8 cellular contexts compared by ENCODE assay signal in the genomic region with DNA sequence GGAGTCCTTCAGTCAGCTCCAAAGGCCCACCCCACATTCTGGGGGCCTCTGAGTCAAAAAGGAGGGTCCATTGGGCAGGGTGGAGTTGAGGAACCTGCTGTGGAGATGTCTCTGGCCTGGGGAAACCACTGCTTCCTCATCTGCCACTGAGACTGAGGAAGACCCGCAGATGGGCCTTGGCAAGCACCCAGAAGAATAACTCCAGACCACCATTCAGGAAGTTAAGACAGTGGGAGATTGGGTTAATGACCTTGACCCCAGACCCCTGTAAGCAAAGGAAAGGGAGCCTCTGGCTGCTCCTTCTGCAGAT. TPM values are rescaled to one million over a fixed set of nuclear protein-coding genes. Genes with fewer than 3 reads are reported as not detected.
DNase-seq lines count a peak whose midpoint lies in the region; ATAC-seq lines count a peak whose summit lies in the region.

No MANE protein-coding gene starts in this region.

- no peaks in the 10 kb centered on the region for H3K27me3 ChIP-seq in CD4-positive, alpha-beta memory T cell (ENCODE audit: insufficient read depth, low read length)

- no peaks in the 10 kb centered on the region for H3K9me3 Mint-ChIP-seq in CD4-positive, alpha-beta memory T cell
- H3K9me3 Mint-ChIP-seq in IgD-negative memory B cell, result no peaks in the 10 kb centered on the region
- H3K9me3 Mint-ChIP-seq in activated CD4-positive, alpha-beta memory T cell treated with anti-CD3 and anti-CD28 coated beads for 36 hours, result no peaks in the 10 kb centered on the region
- no peaks in the 10 kb centered on the region for H3K9me3 Mint-ChIP-seq in naive B cell

- H3K27ac ChIP-seq in CD4-positive, alpha-beta memory T cell (ENCODE audit: low read depth, low read length), result peak overlapping the region; percentile 3

- peaks cover 0 to 2% of the 10 kb centered on the region in 2 donors for H3K27me3 Mint-ChIP-seq in CD4-positive, alpha-beta memory T cell
- H3K27me3 Mint-ChIP-seq in IgD-negative memory B cell (peaks cover 21% of the 10 kb centered on the region), naive B cell (peaks cover 5 to 55% (median 16%) of the 10 kb centered on the region in 3 donors)
- H3K27me3 Mint-ChIP-seq in activated CD4-positive, alpha-beta memory T cell treated with anti-CD3 and anti-CD28 coated beads for 36 hours, result no peaks in the 10 kb centered on the region

- peak overlapping the region in 3 of 7 donors; percentile 35 to 79 (median 52) for H3K27ac Mint-ChIP-seq in CD4-positive, alpha-beta memory T cell
- H3K27ac Mint-ChIP-seq in IgD-negative memory B cell (peak overlapping the region in 1 of 3 donors; percentile 15), naive B cell (peak overlapping the region in 3 of 6 donors; percentile 21 to 53 (median 42))
- H3K27ac Mint-ChIP-seq in activated CD4-positive, alpha-beta memory T cell treated with anti-CD3 and anti-CD28 coated beads for 36 hours, result no peak overlapping the region

- POLR2A ChIA-PET in CD4-positive, alpha-beta memory T cell (lab: Charles Lee; ENCODE audit: partially characterized antibody), result interaction anchor here (1.8 kb wide), 1 partner anchor 20 kb away, joined by 5 read pairs; the partner anchor contains the start of genes RIBC1 and SMC1A
- POLR2A ChIA-PET in activated CD4-positive, alpha-beta memory T cell treated with anti-CD3 and anti-CD28 coated beads for 36 hours (lab: Charles Lee), result no interaction called here

- ATAC-seq in naive B cell (ENCODE audit: low read depth in 2 of 2) (peak in 1 of 2 donors; percentile 22), HG02571 (IDR thresholded peaks at IDR 0.05; ENCODE audit: unreplicated experiment) (no peak), HG03280 (IDR thresholded peaks at IDR 0.05; ENCODE audit: unreplicated experiment) (no peak)

- no peaks in the 10 kb centered on the region for H3K4me1 ChIP-seq in CD4-positive, alpha-beta memory T cell (ENCODE audit: insufficient read depth, low read length)

- DNase-seq in CD4-positive, alpha-beta memory T cell, result no peak
- DNase-seq in activated CD4-positive, alpha-beta memory T cell treated with anti-CD3 and anti-CD28 coated beads for 36 hours, result no peak
- DNase-seq in naive B cell, result no peak
- no peak for DNase-seq in SHP77 (lab: John Stamatoyannopoulos, UW)
- no peak for DNase-seq in NCI-H345 treated with DMSO at 0.1 percent for 48 hours (lab: John Stamatoyannopoulos, UW; ENCODE audit: unreplicated experiment)

- intact Hi-C loops in CD4-positive, alpha-beta memory T cell (cut with micrococcal nuclease), result no loop called here
- intact Hi-C loops in activated CD4-positive, alpha-beta memory T cell treated with anti-CD3 and anti-CD28 coated beads for 36 hours (cut with micrococcal nuclease), result no loop called here

- H3K4me3 ChIP-seq in CD4-positive, alpha-beta memory T cell (ENCODE audit: low read length in 2 of 2), result peak overlapping the region in 1 of 2 donors; percentile 59

- CTCF ChIA-PET in CD4-positive, alpha-beta memory T cell (lab: Charles Lee; ENCODE audit: partially characterized antibody), result interaction anchor here (0.6 kb wide), 1 partner anchor 125 kb away, joined by 3 read pairs; no protein-coding TSS in a partner anchor
- CTCF ChIA-PET in activated CD4-positive, alpha-beta memory T cell treated with anti-CD3 and anti-CD28 coated beads for 36 hours (lab: Charles Lee), result interaction anchor here (1.1 to 1.3 kb wide), 2 partner anchors 124 to 129 kb away, joined by 4 read pairs; no protein-coding TSS in a partner anchor

- H3K9me3 ChIP-seq in CD4-positive, alpha-beta memory T cell (ENCODE audit: control insufficient read depth in 1 of 2, low read length in 2 of 2), result no peaks in the 10 kb centered on the region

- H3K4me1 Mint-ChIP-seq in CD4-positive, alpha-beta memory T cell, result peaks cover 3 to 18% (median 4%) of the 10 kb centered on the region in 4 donors
- H3K4me1 Mint-ChIP-seq in IgD-negative memory B cell (peaks cover 4 to 16% (median 8%) of the 10 kb centered on the region in 3 donors), naive B cell (peaks cover 0 to 13% (median 13%) of the 10 kb centered on the region in 3 donors)
- peaks cover 19% of the 10 kb centered on the region for H3K4me1 Mint-ChIP-seq in activated CD4-positive, alpha-beta memory T cell treated with anti-CD3 and anti-CD28 coated beads for 36 hours (ENCODE audit: low read depth)

- no peaks in the 10 kb centered on the region for H3K36me3 Mint-ChIP-seq in CD4-positive, alpha-beta memory T cell
- no peaks in the 10 kb centered on the region for H3K36me3 Mint-ChIP-seq in IgD-negative memory B cell
- H3K36me3 Mint-ChIP-seq in activated CD4-positive, alpha-beta memory T cell treated with anti-CD3 and anti-CD28 coated beads for 36 hours, result no peaks in the 10 kb centered on the region
- H3K36me3 Mint-ChIP-seq in naive B cell, result no peaks in the 10 kb centered on the region

- peak overlapping the region in 6 of 8 donors; percentile 17 to 89 (median 84) for H3K4me3 Mint-ChIP-seq in CD4-positive, alpha-beta memory T cell
- H3K4me3 Mint-ChIP-seq in IgD-negative memory B cell (peak overlapping the region in 3 of 4 donors; percentile 71 to 93 (median 79)), naive B cell (peak overlapping the region; percentile 30 to 92 (median 76))
- H3K4me3 Mint-ChIP-seq in activated CD4-positive, alpha-beta memory T cell treated with anti-CD3 and anti-CD28 coated beads for 36 hours, result peak overlapping the region; percentile 80

- H3K36me3 ChIP-seq in CD4-positive, alpha-beta memory T cell (ENCODE audit: insufficient read depth, low read length), result no peaks in the 10 kb centered on the region

RNA-seq across cellular contexts. Expression of gene HSD17B10, which starts 8.1 kb away (rescaled TPM):
- total RNA-seq in CD4-positive, alpha-beta memory T cell, result 10 to 100 TPM; 32.6 to 32.8 TPM
- polyA plus RNA-seq in CD4-positive, alpha-beta memory T cell, result 100 to 1,000 TPM; 127 to 128 TPM
- polyA plus RNA-seq in IgD-negative memory B cell (133 TPM), naive B cell (ENCODE audit: low read depth in 6 of 6) (100 to 1,000 TPM in 5 of 6 donors, 10 to 100 TPM in 1; 96.9 to 181 (median 116) TPM)
- total RNA-seq in activated CD4-positive, alpha-beta memory T cell treated with anti-CD3 and anti-CD28 coated beads for 36 hours, result 10 to 100 TPM; 75.5 to 80.5 TPM

RNA-seq across cellular contexts. Expression of gene RIBC1, which starts 19.6 kb away (rescaled TPM):
- 1 to 10 TPM; 1.2 to 1.7 TPM for total RNA-seq in CD4-positive, alpha-beta memory T cell
- polyA plus RNA-seq in CD4-positive, alpha-beta memory T cell, result under 1 TPM in 1 of 2 donors, not detected in 1; 0.47 TPM
- polyA plus RNA-seq in IgD-negative memory B cell (0.78 TPM), naive B cell (ENCODE audit: low read depth in 6 of 6) (under 1 TPM in 4 of 6 donors, not detected in 2; 0.31 to 0.57 (median 0.43) TPM)
- under 1 TPM; 0.51 to 0.57 TPM for total RNA-seq in activated CD4-positive, alpha-beta memory T cell treated with anti-CD3 and anti-CD28 coated beads for 36 hours

RNA-seq across cellular contexts. Expression of gene SMC1A, which starts 19.8 kb away (rescaled TPM):
- total RNA-seq in CD4-positive, alpha-beta memory T cell, result 10 to 100 TPM; 59.1 to 70.4 TPM
- polyA plus RNA-seq in CD4-positive, alpha-beta memory T cell, result 10 to 100 TPM; 17.1 to 80.5 TPM
- polyA plus RNA-seq in IgD-negative memory B cell (63.1 TPM), naive B cell (ENCODE audit: low read depth in 6 of 6) (10 to 100 TPM; 31.1 to 79.1 (median 50.3) TPM)
- 100 to 1,000 TPM; 148 to 161 TPM for total RNA-seq in activated CD4-positive, alpha-beta memory T cell treated with anti-CD3 and anti-CD28 coated beads for 36 hours
